Comparison of ENCODE assay signal across 7 cellular contexts in the genomic region with DNA sequence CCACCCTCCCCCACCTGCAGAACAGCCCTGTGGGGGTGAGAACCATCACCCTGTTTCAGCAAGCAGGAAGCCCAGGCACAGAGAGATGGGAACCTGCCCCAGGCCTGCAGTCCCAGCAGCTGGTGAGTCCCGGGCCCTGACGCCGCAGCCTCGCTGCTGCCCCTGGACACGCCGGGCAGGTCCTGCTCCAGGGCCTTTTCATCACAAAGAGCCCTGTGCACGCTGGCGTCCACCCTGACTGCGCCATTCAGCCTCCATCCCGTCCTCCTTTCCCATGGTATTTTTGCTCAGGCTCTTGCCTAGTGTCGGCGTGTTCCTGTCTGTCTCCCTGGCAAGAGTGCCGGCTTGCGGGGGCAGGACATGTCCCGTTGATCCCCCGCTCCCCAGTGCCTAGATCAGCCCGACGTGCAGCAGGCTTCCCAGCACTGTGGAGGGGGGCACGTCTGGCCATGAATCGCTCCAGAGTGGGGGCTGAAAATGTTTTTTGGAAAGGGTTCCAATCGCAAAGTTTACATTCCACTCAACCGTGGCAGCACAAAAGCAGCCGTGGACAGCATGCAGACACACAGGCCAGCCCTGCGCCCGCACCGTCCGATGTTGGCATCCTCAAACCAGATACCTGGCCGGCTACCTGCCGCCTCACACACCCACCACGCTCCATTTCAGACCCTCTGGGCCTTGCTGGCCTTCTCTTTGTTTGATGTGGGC.
"Had no signal": no experiment of that assay in that cellular context is flagged by ENCODE, and none has a peak within 500 bp of the region (broad histone marks: within the 10 kb centered on the region; RNA-seq: fewer than 3 reads in every experiment).

No MANE protein-coding gene starts in this region.

- H3K4me3 ChIP-seq: GM23338, K562 had no signal

- H3K27ac ChIP-seq: HL-60 had no signal

- H3K4me2 ChIP-seq: GM23338 had no signal

- ATAC-seq: GM23338, K562 had no signal

- H2AFZ ChIP-seq: GM23338 had no signal

- DNase-seq: H9, HCEC 1CT, IMR-90, KG1 had no signal
